ENCODE assay signal across 8 cellular contexts in genomic region chr5:122846051-122846567, GRCh38. TPM values are rescaled to one million over a fixed set of nuclear protein-coding genes. Genes with fewer than 3 reads are reported as not detected.
A peak's percentile ranks its signal among the peaks of the same experiment; 100 is the strongest.
DNase-seq lines count a peak whose midpoint lies in the region; TF ChIP-seq lines count a peak whose summit lies in the region.

No MANE protein-coding gene starts in this region.

- DNase-seq in GM13977 (ENCODE audit: low spot score) = peak; percentile 18
- DNase-seq in NCI-H460 (ENCODE audit: extremely low read depth, low read depth) = peak; percentile 35
- DNase-seq in cerebellum (ENCODE audit: low spot score) = peak; percentile 3
- DNase-seq in mesothelial cell of epicardium (ENCODE audit: low spot score in 2 of 2, unreplicated experiment in 2 of 2) = no peak
- no peak for DNase-seq in hippocampal formation (lab: John Stamatoyannopoulos, UW)
- DNase-seq in GM10248 (ENCODE audit: extremely low spot score) = no peak
- DNase-seq in inferior parietal cortex (ENCODE audit: extremely low spot score) = no peak
- no peak for DNase-seq in activated CD4-positive, CD25-positive, alpha-beta regulatory T cell treated with anti-CD3 and anti-CD28 coated beads, Interleukin-2, amount 50 U/mL, for 72 hours

- POLR2A ChIA-PET in GM10248 (lab: Yijun Ruan, JAX) = no interaction called here

- H3K27ac Mint-ChIP-seq in mesothelial cell of epicardium = peak overlapping the region; percentile 98

- peaks cover 17% of the 10 kb centered on the region for H3K36me3 Mint-ChIP-seq in mesothelial cell of epicardium

- in situ Hi-C loops in GM13977 (cut with MboI; ENCODE audit: low pct_unique_long_range_greater_than_20kb, low sequenced_read_pairs, unreplicated experiment) = no loop called here

- H3K4me3 Mint-ChIP-seq in mesothelial cell of epicardium = peak overlapping the region; percentile 79

- peaks cover 4% of the 10 kb centered on the region for H3K9me3 Mint-ChIP-seq in mesothelial cell of epicardium

- H3K27me3 Mint-ChIP-seq in mesothelial cell of epicardium (ENCODE audit: low read depth) = no peaks in the 10 kb centered on the region

- TF ChIP-seq CTCF in GM13977 (IDR thresholded peaks at IDR 0.05; ENCODE audit: extremely low read depth, insufficient read depth, missing control alignments) (no peak), mesothelial cell of epicardium (IDR thresholded peaks at IDR 0.05; ENCODE audit: unreplicated experiment) (no peak), GM10248 (IDR thresholded peaks at IDR 0.05; ENCODE audit: control extremely low read depth, extremely low read depth, low read depth, missing control alignments) (no peak)

- CTCF ChIA-PET in GM10248 (lab: Yijun Ruan, JAX) = interaction anchor here (2.6 kb wide), 1 partner anchor 142 kb away, joined by 10 read pairs; no protein-coding TSS in a partner anchor

- H3K4me1 Mint-ChIP-seq in mesothelial cell of epicardium = peaks cover 49% of the 10 kb centered on the region

RNA-seq across cellular contexts. Expression of gene SNX24, which starts 0.7 kb away (rescaled TPM):
- 29.6 and 32.3 TPM in 2 replicates for total RNA-seq in NCI-H460 (2014; rRNA removed; shearing (Covaris generic))
- polyA plus RNA-seq in NCI-H460 (2014; cell fraction: nucleus; rRNA removed) = 7.4 and 7.6 TPM in 2 replicates
- total RNA-seq in cerebellum (21.0 TPM), mesothelial cell of epicardium (40.9 to 50.4 TPM (median 44.5 TPM) in 3 replicates)

Comparison
In these comparisons a context has a peak if more than half of its experiments do, and no peak if none do; other contexts are left out.
1. DNase-seq: peak in GM13977 (single experiment), NCI-H460 (single experiment) and cerebellum (single experiment); none in mesothelial cell of epicardium (0 of 2), hippocampal formation (0 of 2), GM10248 (single experiment), inferior parietal cortex (single experiment) and activated CD4-positive, CD25-positive, alpha-beta regulatory T cell treated with anti-CD3 and anti-CD28 coated beads, Interleukin-2, amount 50 U/mL, for 72 hours (single experiment).